ENCODE assay signal across 6 cellular contexts in the genomic region with DNA sequence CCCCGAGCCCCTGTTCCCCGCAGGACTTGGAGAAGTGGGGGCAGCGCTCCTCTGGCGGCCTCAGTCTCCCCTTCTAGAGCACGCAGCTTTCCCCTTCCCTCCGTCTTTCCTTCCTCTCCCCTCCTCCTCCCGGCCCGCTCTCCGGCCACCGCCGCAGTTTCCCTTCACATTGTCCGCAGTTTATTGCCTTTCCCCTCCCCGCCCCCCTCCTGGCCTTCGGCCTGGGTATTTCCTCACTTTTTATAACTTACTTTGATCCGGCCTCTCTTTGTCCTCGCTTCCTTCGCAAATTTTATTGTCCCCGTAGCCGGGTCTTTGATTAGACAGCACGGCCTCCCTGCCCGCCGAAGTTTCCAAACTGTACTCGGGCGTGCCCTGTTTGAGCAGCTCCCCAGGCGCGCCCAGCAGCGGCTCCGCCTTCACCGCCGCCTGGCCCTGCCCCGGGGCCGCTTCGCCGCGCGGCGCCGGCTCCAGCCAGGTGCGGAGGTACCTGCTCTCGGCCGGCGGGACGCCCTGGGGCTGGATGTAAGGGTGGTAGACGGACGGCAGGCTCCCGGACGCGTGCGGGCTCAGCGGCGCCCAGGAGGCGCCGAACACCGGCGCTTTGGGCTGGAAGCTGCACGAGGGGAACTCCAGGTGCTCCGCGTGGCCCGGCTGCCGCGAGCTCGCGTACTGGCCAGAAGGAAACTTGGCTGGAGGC. TPM values are rescaled to one million over a fixed set of nuclear protein-coding genes. Genes with fewer than 3 reads are reported as not detected.
A peak's percentile ranks its signal among the peaks of the same experiment; 100 is the strongest.
DNase-seq lines count a peak whose midpoint lies in the region; ATAC-seq and TF ChIP-seq lines count a peak whose summit lies in the region.

No MANE protein-coding gene starts in this region.

- H3K4me1 ChIP-seq in duodenal mucosa (ENCODE audit: control insufficient read depth in 1 of 2, insufficient read depth in 2 of 2, low read length in 2 of 2) (peaks cover 9 to 14% of the 10 kb centered on the region in 2 donors), gastrocnemius medialis (peaks cover 13 to 26% of the 10 kb centered on the region in 2 donors)

- intact Hi-C loops in CD14-positive monocyte (cut with micrococcal nuclease), result no loop called here
- intact Hi-C loops in gastrocnemius medialis (cut with DNase I; ENCODE audit: low total_unique reads), result no loop called here

- peak in 1 of 2 donors; percentile 30 for ATAC-seq in gastrocnemius medialis
- no peak for ATAC-seq in HG03196 (IDR thresholded peaks at IDR 0.05; ENCODE audit: unreplicated experiment)

- no peaks in the 10 kb centered on the region for H3K36me3 Mint-ChIP-seq in CD14-positive monocyte

- H3K4me1 Mint-ChIP-seq in CD14-positive monocyte, result peaks cover 8% of the 10 kb centered on the region

- H3K9me3 Mint-ChIP-seq in CD14-positive monocyte, result peaks cover 0 to 12% (median 2%) of the 10 kb centered on the region in 7 donors

- peaks cover 96 to 99% of the 10 kb centered on the region in 2 donors for H3K27me3 ChIP-seq in duodenal mucosa (ENCODE audit: control insufficient read depth in 1 of 2, insufficient read depth in 2 of 2, low read length in 2 of 2)
- H3K27me3 ChIP-seq in gastrocnemius medialis, result peaks cover 94 to 100% (median 98%) of the 10 kb centered on the region in 3 donors

- no peak for TF ChIP-seq CTCF in CD14-positive monocyte (IDR thresholded peaks at IDR 0.05)
- TF ChIP-seq CTCF in gastrocnemius medialis (IDR thresholded peaks at IDR 0.05 in 4 of 5, conservative IDR thresholded peaks at IDR 0.05 in 1 of 5), result no peak

- peaks cover 89 to 98% (median 95%) of the 10 kb centered on the region in 3 donors for H3K27me3 Mint-ChIP-seq in CD14-positive monocyte (ENCODE audit: low read depth in 3 of 3)

- TF ChIP-seq POLR2A in gastrocnemius medialis (IDR thresholded peaks at IDR 0.05), result no peak

- in situ Hi-C loops in gastrocnemius medialis (cut with MboI; ENCODE audit: low sequenced_read_pairs in 4 of 4), result loop anchor here in 1 of 4 donors (10.0 to 25.0 kb wide), 2 partner anchors 112 to 321 kb away; partner anchors contain the start of gene HOXB13

- peak overlapping the region; percentile 68 to 88 for H3K4me3 Mint-ChIP-seq in CD14-positive monocyte

- H3K4me3 ChIP-seq in duodenal mucosa (ENCODE audit: low read depth in 1 of 2, low read length in 2 of 2), result peak overlapping the region; percentile 29 to 54
- peak overlapping the region; percentile 39 to 53 (median 48) for H3K4me3 ChIP-seq in gastrocnemius medialis

- no peaks in the 10 kb centered on the region for H3K36me3 ChIP-seq in duodenal mucosa (ENCODE audit: control insufficient read depth in 1 of 2, insufficient read depth in 2 of 2, low read length in 2 of 2)
- no peaks in the 10 kb centered on the region for H3K36me3 ChIP-seq in gastrocnemius medialis

- peak overlapping the region in 1 of 7 donors; percentile 31 for H3K27ac Mint-ChIP-seq in CD14-positive monocyte

- DNase-seq in CD14-positive monocyte (ENCODE audit: low spot score) (no peak), NCI-H345 (lab: John Stamatoyannopoulos, UW) (peak; percentile 37), gastrocnemius medialis (no peak), mesenteric fat pad (ENCODE audit: low spot score) (no peak)

- H3K9ac ChIP-seq in duodenal mucosa (ENCODE audit: low read depth in 1 of 2, low read length in 2 of 2), result no peak overlapping the region

- H3K27ac ChIP-seq in duodenal mucosa (ENCODE audit: low read depth, low read length) (no peak overlapping the region), gastrocnemius medialis (no peak overlapping the region)

- no peaks in the 10 kb centered on the region for H3K9me3 ChIP-seq in duodenal mucosa (ENCODE audit: control insufficient read depth in 1 of 2, low read length in 2 of 2)
- no peaks in the 10 kb centered on the region for H3K9me3 ChIP-seq in gastrocnemius medialis

RNA-seq across cellular contexts. Expression of gene HOXB9, which starts 0.5 kb away (rescaled TPM):
- polyA plus RNA-seq in CD14-positive monocyte, result not detected
- total RNA-seq in gastrocnemius medialis (not detected), mesenteric fat pad (0.58 TPM)

RNA-seq across cellular contexts. Expression of gene HOXB8, which starts 10.6 kb away (rescaled TPM):
- not detected for polyA plus RNA-seq in CD14-positive monocyte
- under 1 TPM in 1 of 4 donors, not detected in 3; 0.27 TPM for total RNA-seq in gastrocnemius medialis
- total RNA-seq in mesenteric fat pad, result 2.3 TPM

RNA-seq across cellular contexts. Expression of gene HOXB7, which starts 14.8 kb away (rescaled TPM):
- not detected for polyA plus RNA-seq in CD14-positive monocyte
- total RNA-seq in gastrocnemius medialis (1 to 10 TPM in 1 of 4 donors, under 1 TPM in 3; 0.36 to 3.0 (median 0.65) TPM), mesenteric fat pad (12.8 TPM)

RNA-seq across cellular contexts. Expression of gene HOXB6, which starts 20.9 kb away (rescaled TPM):
- not detected for polyA plus RNA-seq in CD14-positive monocyte
- total RNA-seq in gastrocnemius medialis, result 1 to 10 TPM in 2 of 4 donors, under 1 TPM in 2; 0.55 to 3.0 (median 1.3) TPM
- total RNA-seq in mesenteric fat pad, result 8.9 TPM

RNA-seq across cellular contexts. Expression of gene HOXB5, which starts 32.1 kb away (rescaled TPM):
- not detected for polyA plus RNA-seq in CD14-positive monocyte
- total RNA-seq in gastrocnemius medialis (not detected), mesenteric fat pad (2.0 TPM)
